27 cellular contexts compared by ENCODE assay signal in the genomic region with DNA sequence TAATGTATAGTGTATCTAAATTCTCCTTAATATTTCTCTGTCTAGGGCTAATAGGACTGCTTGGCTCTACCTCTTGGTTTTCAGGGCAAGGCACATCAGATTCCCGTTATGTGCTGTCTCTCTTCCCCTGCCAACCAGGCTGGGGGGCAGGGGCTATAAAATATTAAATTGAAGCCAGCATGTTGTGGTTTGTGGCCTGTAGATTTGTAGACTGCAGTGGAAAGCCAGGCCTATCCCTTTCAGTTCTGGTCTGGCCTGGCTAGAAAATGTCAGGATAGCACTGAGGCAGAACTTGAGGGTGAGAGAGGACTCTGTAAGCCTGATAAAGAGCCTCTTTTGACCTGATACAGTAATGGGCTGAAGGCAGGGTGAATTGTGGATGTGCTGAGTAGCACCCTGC. TPM values are rescaled to one million over a fixed set of nuclear protein-coding genes. Genes with fewer than 3 reads are reported as not detected.
A peak's percentile ranks its signal among the peaks of the same experiment; 100 is the strongest.
DNase-seq lines count a peak whose midpoint lies in the region; ATAC-seq and TF ChIP-seq lines count a peak whose summit lies in the region.
"Had no signal": no experiment of that assay in that cellular context is flagged by ENCODE, and none has a peak within 500 bp of the region (broad histone marks: within the 10 kb centered on the region; RNA-seq: fewer than 3 reads in every experiment).

No MANE protein-coding gene starts in this region.

- H3K27me3 Mint-ChIP-seq in activated T-cell treated with anti-CD3 and anti-CD28 coated beads, Interleukin-2, amount 50 U/mL, for 72 hours (ENCODE audit: low read depth): no peaks in the 10 kb centered on the region
- no peaks in the 10 kb centered on the region for H3K27me3 Mint-ChIP-seq in dendritic cell treated with granulocyte-macrophage colony-stimulating factor and Interleukin-4, amounts not matched to agents 40 ng/mL and 50 ng/mL, for 4 days
- no peaks in the 10 kb centered on the region for H3K27me3 Mint-ChIP-seq in natural killer cell (ENCODE audit: low read depth in 2 of 2)
- H3K27me3 Mint-ChIP-seq in activated T-helper 17 cell treated with anti-CD3 and anti-CD28 coated beads, Interleukin-2, amount 50 U/mL, for 72 hours: no peaks in the 10 kb centered on the region

- H3K27ac Mint-ChIP-seq in activated T-cell treated with anti-CD3 and anti-CD28 coated beads, Interleukin-2, amount 50 U/mL, for 72 hours: peak overlapping the region; percentile 29
- peak overlapping the region; percentile 80 for H3K27ac Mint-ChIP-seq in dendritic cell treated with granulocyte-macrophage colony-stimulating factor and Interleukin-4, amounts not matched to agents 40 ng/mL and 50 ng/mL, for 4 days
- H3K27ac Mint-ChIP-seq in natural killer cell: peak overlapping the region; percentile 78 to 89
- no peak overlapping the region for H3K27ac Mint-ChIP-seq in activated T-helper 17 cell treated with anti-CD3 and anti-CD28 coated beads, Interleukin-2, amount 50 U/mL, for 72 hours

- H3K4me1 Mint-ChIP-seq in activated T-cell treated with anti-CD3 and anti-CD28 coated beads, Interleukin-2, amount 50 U/mL, for 72 hours (ENCODE audit: low read depth): peaks cover 13% of the 10 kb centered on the region
- peaks cover 82% of the 10 kb centered on the region for H3K4me1 Mint-ChIP-seq in dendritic cell treated with granulocyte-macrophage colony-stimulating factor and Interleukin-4, amounts not matched to agents 40 ng/mL and 50 ng/mL, for 4 days (ENCODE audit: low read depth)
- H3K4me1 Mint-ChIP-seq in natural killer cell: peaks cover 36 to 40% of the 10 kb centered on the region in 2 donors
- peaks cover 9% of the 10 kb centered on the region for H3K4me1 Mint-ChIP-seq in activated T-helper 17 cell treated with anti-CD3 and anti-CD28 coated beads, Interleukin-2, amount 50 U/mL, for 72 hours

- TF ChIP-seq POLR2A in prostate gland (IDR thresholded peaks at IDR 0.05): no peak

- peaks cover 74% of the 10 kb centered on the region for H3K79me2 ChIP-seq in MM.1S (ENCODE audit: low read length)

- H4K20me1 ChIP-seq in MM.1S (ENCODE audit: insufficient read depth, low read length): peaks cover 6% of the 10 kb centered on the region

- TF ChIP-seq CTCF in natural killer cell (IDR thresholded peaks at IDR 0.05): no peak
- no peak for TF ChIP-seq CTCF in MM.1S (IDR thresholded peaks at IDR 0.05; ENCODE audit: low read length)
- no peak for TF ChIP-seq CTCF in prostate gland (IDR thresholded peaks at IDR 0.05)

- H3K27me3 ChIP-seq in MM.1S (replicated peaks; ENCODE audit: insufficient read depth, low read length): no peaks in the 10 kb centered on the region
- no peaks in the 10 kb centered on the region for H3K27me3 ChIP-seq in prostate gland (replicated peaks; ENCODE audit: insufficient read depth)
- H3K27me3 ChIP-seq: BLaER1, neutrophil, suprapubic skin, uterus had no signal

- no peak overlapping the region for H3K4me3 ChIP-seq in SK-N-MC
- H3K4me3 ChIP-seq in MM.1S (ENCODE audit: low read length): no peak overlapping the region
- no peak overlapping the region for H3K4me3 ChIP-seq in prostate gland
- H3K4me3 ChIP-seq: A549, BLaER1, suprapubic skin, uterus had no signal

- no peak for ATAC-seq in activated T-cell treated with anti-CD3 and anti-CD28 coated beads, Interleukin-2, amount 50 U/mL, for 72 hours (replicated peaks in 1 of 2)
- no peak for ATAC-seq in natural killer cell
- ATAC-seq in activated T-helper 17 cell treated with anti-CD3 and anti-CD28 coated beads, Interleukin-2, amount 50 U/mL, for 72 hours (replicated peaks): no peak
- ATAC-seq: left lobe of liver, SK-N-SH treated with all-trans-retinoic acid at 6 μM for 48 hours had no signal

- H2AFZ ChIP-seq in MM.1S (ENCODE audit: low read length): no peak overlapping the region

- no peaks in the 10 kb centered on the region for H3K9me3 ChIP-seq in SK-N-MC (ENCODE audit: low read depth, low read length)
- no peaks in the 10 kb centered on the region for H3K9me3 ChIP-seq in MM.1S (replicated peaks; ENCODE audit: insufficient read depth, low read length)
- H3K9me3 ChIP-seq in prostate gland: no peaks in the 10 kb centered on the region
- H3K9me3 ChIP-seq: A549, BLaER1, neutrophil, suprapubic skin, uterus had no signal

- H3K36me3 Mint-ChIP-seq in activated T-cell treated with anti-CD3 and anti-CD28 coated beads, Interleukin-2, amount 50 U/mL, for 72 hours (ENCODE audit: insufficient read depth in 2 of 2): peaks cover 25 to 38% of the 10 kb centered on the region in 2 donors
- peaks cover 98% of the 10 kb centered on the region for H3K36me3 Mint-ChIP-seq in dendritic cell treated with granulocyte-macrophage colony-stimulating factor and Interleukin-4, amounts not matched to agents 40 ng/mL and 50 ng/mL, for 4 days (ENCODE audit: low read depth)
- H3K36me3 Mint-ChIP-seq in natural killer cell: peaks cover 31% of the 10 kb centered on the region
- peaks cover 100% of the 10 kb centered on the region for H3K36me3 Mint-ChIP-seq in activated T-helper 17 cell treated with anti-CD3 and anti-CD28 coated beads, Interleukin-2, amount 50 U/mL, for 72 hours (ENCODE audit: low read depth)

- H3K4me1 ChIP-seq in MM.1S (ENCODE audit: low read length) (no peaks in the 10 kb centered on the region), prostate gland (replicated peaks) (peaks cover 7% of the 10 kb centered on the region)
- H3K4me1 ChIP-seq: uterus had no signal

- H3K36me3 ChIP-seq in SK-N-MC (ENCODE audit: insufficient read depth, low read length): peaks cover 97% of the 10 kb centered on the region
- H3K36me3 ChIP-seq in MM.1S (replicated peaks; ENCODE audit: insufficient read depth, low read length): peaks cover 61% of the 10 kb centered on the region
- peaks cover 33 to 37% of the 10 kb centered on the region in 2 donors for H3K36me3 ChIP-seq in prostate gland
- H3K36me3 ChIP-seq: uterus had no signal

- intact Hi-C loops in dendritic cell treated with granulocyte-macrophage colony-stimulating factor and Interleukin-4, amounts not matched to agents 40 ng/mL and 50 ng/mL, for 4 days (cut with micrococcal nuclease): loop anchor here (1.0 to 2.0 kb wide), 2 partner anchors 11 to 65 kb away; no protein-coding TSS in a partner anchor
- intact Hi-C loops in natural killer cell (cut with micrococcal nuclease) (loop anchor here (5.0 kb wide), 1 partner anchor 35 kb away; the partner anchor contains the start of gene ANKRD13D), prostate gland (cut with DNase I) (no loop called here)

- peaks cover 31% of the 10 kb centered on the region; the same call in 1 of the 2 replicates for H3F3A ChIP-seq in MM.1S (ENCODE audit: insufficient read depth, low read length)

- no peak for DNase-seq in activated T-cell treated with anti-CD3 and anti-CD28 coated beads, Interleukin-2, amount 50 U/mL, for 72 hours
- no peak for DNase-seq in activated T-cell treated with anti-CD3 and anti-CD28 coated beads, Interleukin-2, amount 50 U/mL, for 48 hours
- DNase-seq in SK-N-MC (ENCODE audit: low read depth, low spot score) (no peak), natural killer cell (no peak), MM.1S (no peak), prostate gland (ENCODE audit: low spot score) (no peak)
- DNase-seq: activated CD4-positive, CD25-positive, alpha-beta regulatory T cell treated with anti-CD3 and anti-CD28 coated beads, Interleukin-2, amount 50 U/mL, for 72 hours; activated effector memory CD4-positive, alpha-beta T cell treated with anti-CD3 and anti-CD28 coated beads, Interleukin-2, amount 50 U/mL, for 16 hours; anterior cingulate cortex; cerebellar nuclear complex; effector CD4-positive, alpha-beta T cell; head of caudate nucleus; IMR-90; NCI-H1417 treated with DMSO at 0.1 percent for 48 hours; NCI-H2107; NCI-H524 treated with DMSO at 0.1 percent for 48 hours; stimulated activated CD4-positive, alpha-beta T cell treated with anti-CD3 and anti-CD28 coated beads, Interleukin-12 subunit alpha, Interleukin-12 subunit beta, amount 100 ng/mL, for 4 hours; uterus had no signal

- WGBS in prostate gland: 16% methylated on average over 1 of the region's 1 CpG

- no peak overlapping the region for H3K4me2 ChIP-seq in MM.1S (ENCODE audit: low read depth, low read length)
- H3K4me2 ChIP-seq: A549, BLaER1 had no signal

- H3K27ac ChIP-seq in SK-N-MC (peak overlapping the region; percentile 30), MM.1S (ENCODE audit: low read length) (no peak overlapping the region), prostate gland (peak overlapping the region in 1 of 2 donors; percentile 19)
- H3K27ac ChIP-seq: A549, BLaER1, HL-60, neutrophil, suprapubic skin, uterus had no signal

- H3K9ac ChIP-seq in SK-N-MC (ENCODE audit: insufficient read length) (no peak overlapping the region), MM.1S (ENCODE audit: low read length) (no peak overlapping the region)
- H3K9ac ChIP-seq: BLaER1 had no signal

- no peak overlapping the region for H3K4me3 Mint-ChIP-seq in activated T-cell treated with anti-CD3 and anti-CD28 coated beads, Interleukin-2, amount 50 U/mL, for 72 hours
- no peak overlapping the region for H3K4me3 Mint-ChIP-seq in dendritic cell treated with granulocyte-macrophage colony-stimulating factor and Interleukin-4, amounts not matched to agents 40 ng/mL and 50 ng/mL, for 4 days
- H3K4me3 Mint-ChIP-seq in natural killer cell: no peak overlapping the region
- no peak overlapping the region for H3K4me3 Mint-ChIP-seq in activated T-helper 17 cell treated with anti-CD3 and anti-CD28 coated beads, Interleukin-2, amount 50 U/mL, for 72 hours

- no peaks in the 10 kb centered on the region for H3K9me3 Mint-ChIP-seq in activated T-cell treated with anti-CD3 and anti-CD28 coated beads, Interleukin-2, amount 50 U/mL, for 72 hours
- H3K9me3 Mint-ChIP-seq in dendritic cell treated with granulocyte-macrophage colony-stimulating factor and Interleukin-4, amounts not matched to agents 40 ng/mL and 50 ng/mL, for 4 days: no peaks in the 10 kb centered on the region
- H3K9me3 Mint-ChIP-seq in natural killer cell: no peaks in the 10 kb centered on the region
- H3K9me3 Mint-ChIP-seq in activated T-helper 17 cell treated with anti-CD3 and anti-CD28 coated beads, Interleukin-2, amount 50 U/mL, for 72 hours: no peaks in the 10 kb centered on the region

- no peaks in the 10 kb centered on the region for H3K9me2 ChIP-seq in MM.1S (replicated peaks; ENCODE audit: insufficient read depth, low read length)

RNA-seq across cellular contexts. Expression of gene GRK2, which starts 14.4 kb away (rescaled TPM):
- total RNA-seq in activated T-cell treated with anti-CD3 and anti-CD28 coated beads, Interleukin-2, amount 50 U/mL, for 72 hours: 100 to 1,000 TPM; 379 to 422 TPM
- total RNA-seq in natural killer cell: 100 to 1,000 TPM; 390 to 482 (median 441) TPM
- total RNA-seq in prostate gland: 100 to 1,000 TPM; 102 to 111 TPM
- 100 to 1,000 TPM; 197 to 265 TPM for total RNA-seq in activated T-helper 17 cell treated with anti-CD3 and anti-CD28 coated beads, Interleukin-2, amount 50 U/mL, for 72 hours

RNA-seq across cellular contexts. Expression of gene ANKRD13D, which starts 37.3 kb away (rescaled TPM):
- 10 to 100 TPM; 78.5 to 90.9 TPM for total RNA-seq in activated T-cell treated with anti-CD3 and anti-CD28 coated beads, Interleukin-2, amount 50 U/mL, for 72 hours
- total RNA-seq in natural killer cell (100 to 1,000 TPM; 212 to 316 (median 231) TPM), prostate gland (10 to 100 TPM; 35.9 to 75.3 TPM)
- total RNA-seq in activated T-helper 17 cell treated with anti-CD3 and anti-CD28 coated beads, Interleukin-2, amount 50 U/mL, for 72 hours: 100 to 1,000 TPM; 102 to 137 TPM

RNA-seq across cellular contexts. Expression of gene SSH3, which starts 51.5 kb away (rescaled TPM):
- 10 to 100 TPM; 13.3 to 20.3 TPM for total RNA-seq in activated T-cell treated with anti-CD3 and anti-CD28 coated beads, Interleukin-2, amount 50 U/mL, for 72 hours
- total RNA-seq in natural killer cell (10 to 100 TPM; 34.3 to 42.7 (median 38.1) TPM), prostate gland (100 to 1,000 TPM in 1 of 2 donors, 10 to 100 TPM in 1; 70.9 to 101 TPM)
- total RNA-seq in activated T-helper 17 cell treated with anti-CD3 and anti-CD28 coated beads, Interleukin-2, amount 50 U/mL, for 72 hours: 10 to 100 TPM; 15.8 to 22.0 TPM
